32 cellular contexts compared by ENCODE assay signal in the genomic region with DNA sequence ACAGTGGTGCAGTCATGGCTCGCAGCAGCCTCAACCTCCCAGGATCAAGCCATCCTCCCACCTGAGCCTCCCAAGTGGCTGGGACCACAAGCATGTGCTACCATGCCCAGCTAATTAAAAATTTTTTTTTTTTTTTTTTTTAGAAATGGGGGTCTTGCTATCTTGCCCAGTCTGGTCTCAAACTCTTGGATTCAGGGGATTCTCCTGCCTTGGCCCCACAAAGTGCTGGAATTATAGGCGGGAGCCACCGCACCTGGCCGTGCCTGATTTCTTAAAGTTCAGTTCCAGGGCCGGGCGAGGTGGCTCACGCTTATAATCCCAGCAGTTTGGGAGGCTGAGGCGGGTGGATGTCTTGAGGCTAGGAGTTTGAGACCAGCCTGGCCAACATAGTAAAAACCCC.
"Had no signal": no experiment of that assay in that cellular context is flagged by ENCODE, and none has a peak within 500 bp of the region (broad histone marks: within the 10 kb centered on the region; RNA-seq: fewer than 3 reads in every experiment).

No MANE protein-coding gene starts in this region.

- H3K4me3 ChIP-seq: adrenal gland, body of pancreas, breast epithelium had no signal

- H3K27ac ChIP-seq: adrenal gland, body of pancreas, brain microvascular endothelial cell, breast epithelium, VCaP had no signal

- ATAC-seq: activated CD8-positive, alpha-beta T cell treated with anti-CD3 and anti-CD28 coated beads for 36 hours; activated naive CD4-positive, alpha-beta T cell treated with anti-CD3 and anti-CD28 coated beads, Interleukin-2, amount 50 U/mL, for 72 hours; activated T-cell treated with anti-CD3 and anti-CD28 coated beads, Interleukin-2, amount 50 U/mL, for 4 hours; activated T-cell treated with anti-CD3 and anti-CD28 coated beads, Interleukin-2, amount 50 U/mL, for 72 hours; activated T-helper 17 cell treated with anti-CD3 and anti-CD28 coated beads, Interleukin-2, amount 50 U/mL, for 72 hours; body of pancreas had no signal

- H3K27me3 ChIP-seq: adrenal gland, body of pancreas, brain microvascular endothelial cell, breast epithelium had no signal

- H3K9me3 ChIP-seq: adrenal gland, body of pancreas, breast epithelium had no signal

- DNase-seq: activated B cell treated with CpG ODN at 0.5 μM for 24 hours; activated CD4-positive, alpha-beta memory T cell treated with anti-CD3 and anti-CD28 coated beads for 36 hours; activated CD4-positive, alpha-beta T cell treated with anti-CD3 and anti-CD28 coated beads for 4 hours; activated CD4-positive, alpha-beta T cell treated with anti-CD3 and anti-CD28 coated beads, Interleukin-2, amount 10 ng/mL, durations not matched to agents 24 days and 14 days; activated CD4-positive, alpha-beta T cell treated with anti-CD3 and anti-CD28 coated beads, Interleukin-2, amount 50 U/mL, for 1 hour; activated CD4-positive, alpha-beta T cell treated with anti-CD3 and anti-CD28 coated beads, Interleukin-2, amount 50 U/mL, for 4 hours; activated CD4-positive, CD25-positive, alpha-beta regulatory T cell treated with anti-CD3 and anti-CD28 coated beads, Interleukin-2, amount 50 U/mL, for 72 hours; activated CD8-positive, alpha-beta memory T cell treated with anti-CD3 and anti-CD28 coated beads, Interleukin-2, amount 50 U/mL, for 4 hours; activated CD8-positive, alpha-beta T cell treated with anti-CD3 and anti-CD28 coated beads for 36 hours; activated effector memory CD4-positive, alpha-beta T cell treated with anti-CD3 and anti-CD28 coated beads, Interleukin-2, amount 50 U/mL, for 16 hours; activated gamma-delta T cell treated with Interleukin-2 at 50 U/mL for 16 hours; activated naive CD4-positive, alpha-beta T cell; activated naive CD4-positive, alpha-beta T cell treated with anti-CD3 and anti-CD28 coated beads for 36 hours; activated naive CD4-positive, alpha-beta T cell treated with anti-CD3 and anti-CD28 coated beads, Interleukin-2, amount 50 U/mL, for 16 hours; activated naive CD8-positive, alpha-beta T cell treated with anti-CD3 and anti-CD28 coated beads for 36 hours; activated T-cell treated with anti-CD3 and anti-CD28 coated beads for 4 hours; activated T-cell treated with anti-CD3 and anti-CD28 coated beads, Interleukin-2, amount 50 U/mL, for 1 hour; activated T-cell treated with anti-CD3 and anti-CD28 coated beads, Interleukin-2, amount 50 U/mL, for 4 hours; activated T-cell treated with anti-CD3 and anti-CD28 coated beads, Interleukin-2, amount 50 U/mL, for 72 hours; adrenal gland; amniotic stem cell; aorta; body of pancreas; brain microvascular endothelial cell; central memory CD4-positive, alpha-beta T cell; T-helper 1 cell; T-helper 2 cell; T-helper 9 cell had no signal
